ENCODE assay signal across 18 cellular contexts in genomic region chr15:67161412-67161811, GRCh38.
DNase-seq lines count a peak whose midpoint lies in the region; ATAC-seq and TF ChIP-seq lines count a peak whose summit lies in the region.
"Had no signal": no experiment of that assay in that cellular context is flagged by ENCODE, and none has a peak within 500 bp of the region (broad histone marks: within the 10 kb centered on the region; RNA-seq: fewer than 3 reads in every experiment).

No MANE protein-coding gene starts in this region.

- H3K36me3 ChIP-seq in ACC112 (ENCODE audit: insufficient read depth, low read length) (peaks cover 32% of the 10 kb centered on the region), HCT116 (ENCODE audit: control insufficient read depth in 1 of 2, insufficient read depth in 2 of 2, low read length in 2 of 2) (peaks cover 0 to 25% of the 10 kb centered on the region in 2 experiments; a peak in 2 of 4 replicates), brain microvascular endothelial cell (replicated peaks) (peaks cover 43% of the 10 kb centered on the region), parathyroid adenoma (ENCODE audit: control insufficient read depth, insufficient read depth, low read length) (no peaks in the 10 kb centered on the region)

- no peak for TF ChIP-seq RAD21 in HCT116 (IDR thresholded peaks at IDR 0.05; ENCODE audit: low read depth)

- H3K4me3 Mint-ChIP-seq in progenitor cell of endocrine pancreas (ENCODE audit: low read depth): no peak overlapping the region
- H3K4me3 Mint-ChIP-seq: activated naive CD8-positive, alpha-beta T cell treated with anti-CD3 and anti-CD28 coated beads for 36 hours had no signal

- intact Hi-C loops in HCT116 (cut with micrococcal nuclease): no loop called here

- no TSS peak for BruUV-seq in HCT116 (replicated peaks; lab: Mats Ljungman, UMichigan)

- TF ChIP-seq POLR2A in HCT116 (IDR thresholded peaks at IDR 0.05; ENCODE audit: borderline replicate concordance, extremely low read depth, insufficient read depth, insufficient read length): no peak

- no peaks in the 10 kb centered on the region for H3K27me3 Mint-ChIP-seq in progenitor cell of endocrine pancreas
- H3K27me3 Mint-ChIP-seq: activated naive CD8-positive, alpha-beta T cell treated with anti-CD3 and anti-CD28 coated beads for 36 hours had no signal

- H3K4me1 Mint-ChIP-seq in progenitor cell of endocrine pancreas (ENCODE audit: low read depth): peaks cover 1% of the 10 kb centered on the region

- no peak overlapping the region for H3K4me3 ChIP-seq in ACC112 (ENCODE audit: low read depth, low read length)
- H3K4me3 ChIP-seq in HCT116 (replicated peaks in 1 of 2; ENCODE audit: low read depth in 1 of 2, low read length in 2 of 2): no peak overlapping the region
- no peak overlapping the region for H3K4me3 ChIP-seq in brain microvascular endothelial cell (ENCODE audit: low read depth, low read length)
- H3K4me3 ChIP-seq in parathyroid adenoma (ENCODE audit: low read depth, low read length): no peak overlapping the region
- H3K4me3 ChIP-seq: GM23248, left ventricle myocardium inferior, SK-N-MC had no signal

- in situ Hi-C loops in brain microvascular endothelial cell (cut with HindIII; ENCODE audit: low pct_ligation_motif_present, low sequenced_read_pairs): no loop called here

- H3K27me3 ChIP-seq in ACC112 (ENCODE audit: insufficient read depth, low read length): no peaks in the 10 kb centered on the region
- H3K27me3 ChIP-seq in HCT116 (ENCODE audit: insufficient read depth, low read length): no peaks in the 10 kb centered on the region
- H3K27me3 ChIP-seq in brain microvascular endothelial cell (replicated peaks): no peaks in the 10 kb centered on the region
- no peaks in the 10 kb centered on the region for H3K27me3 ChIP-seq in parathyroid adenoma (ENCODE audit: control insufficient read depth, insufficient read depth, low read length)

- CTCF ChIA-PET in HCT116 (lab: Charles Lee): no interaction called here

- H3K9me3 ChIP-seq in HCT116 (ENCODE audit: control insufficient read depth in 1 of 2, insufficient read depth in 1 of 2, low read depth in 1 of 2, low read length in 2 of 2) (peaks cover 0 to under 1% of the 10 kb centered on the region in 2 experiments; a peak in 1 of 4 replicates), parathyroid adenoma (ENCODE audit: control insufficient read depth, low read length) (no peaks in the 10 kb centered on the region)
- H3K9me3 ChIP-seq: left ventricle myocardium inferior had no signal

- POLR2A ChIA-PET in HCT116 (lab: Charles Lee): interaction anchor here (1.2 kb wide), 1 partner anchor 137 kb away, joined by 3 read pairs; no protein-coding TSS in a partner anchor

- no peak for ATAC-seq in HCT116
- ATAC-seq: HepG2 had no signal

- H3K27ac ChIP-seq in ACC112 (ENCODE audit: low read depth, low read length): peak overlapping the region; percentile 27
- H3K27ac ChIP-seq in HCT116 (ENCODE audit: low read depth, low read length): no peak overlapping the region
- H3K27ac ChIP-seq in brain microvascular endothelial cell: peak overlapping the region; percentile 22
- no peak overlapping the region for H3K27ac ChIP-seq in parathyroid adenoma
- H3K27ac ChIP-seq: GM23248, left ventricle myocardium inferior, SK-N-MC had no signal

- no peak for TF ChIP-seq CTCF in HCT116 (IDR thresholded peaks at IDR 0.05 in 2 of 3, conservative IDR thresholded peaks at IDR 0.05 in 1 of 3; ENCODE audit: borderline replicate concordance in 1 of 3, insufficient read depth in 1 of 3, low read depth in 2 of 3, low read length in 2 of 3)
- no peak for TF ChIP-seq CTCF in brain microvascular endothelial cell (IDR thresholded peaks at IDR 0.05; ENCODE audit: low read depth, low read length, missing control alignments)
- TF ChIP-seq CTCF in parathyroid adenoma (IDR thresholded peaks at IDR 0.05): no peak
- no peak for TF ChIP-seq CTCF in progenitor cell of endocrine pancreas (IDR thresholded peaks at IDR 0.05; ENCODE audit: unreplicated experiment)

- no peaks in the 10 kb centered on the region for H4K20me1 ChIP-seq in HCT116 (ENCODE audit: insufficient read depth)

- no peaks in the 10 kb centered on the region for H3K9me3 Mint-ChIP-seq in progenitor cell of endocrine pancreas (ENCODE audit: low read depth)
- H3K9me3 Mint-ChIP-seq: activated naive CD8-positive, alpha-beta T cell treated with anti-CD3 and anti-CD28 coated beads for 36 hours had no signal

- H3K36me3 Mint-ChIP-seq in progenitor cell of endocrine pancreas (ENCODE audit: insufficient read depth): peaks cover 11% of the 10 kb centered on the region

- H3K4me1 ChIP-seq in ACC112 (ENCODE audit: control insufficient read depth, insufficient read depth, low read length, unreplicated experiment) (peaks cover 56% of the 10 kb centered on the region), HCT116 (ENCODE audit: control insufficient read depth in 1 of 2, insufficient read depth in 2 of 2, low read length in 2 of 2) (peaks cover 16 to 90% of the 10 kb centered on the region in 2 experiments), parathyroid adenoma (peaks cover 3% of the 10 kb centered on the region)

- H3K9me2 ChIP-seq in HCT116 (ENCODE audit: insufficient read depth): no peaks in the 10 kb centered on the region

- H2AFZ ChIP-seq in ACC112 (ENCODE audit: low read length, unreplicated experiment) (no peak overlapping the region), HCT116 (ENCODE audit: low read depth, low read length, poor library complexity, severe bottlenecking) (no peak overlapping the region), parathyroid adenoma (no peak overlapping the region)
- H2AFZ ChIP-seq: GM23248 had no signal

- no peak overlapping the region for H3K27ac Mint-ChIP-seq in progenitor cell of endocrine pancreas
- H3K27ac Mint-ChIP-seq: activated naive CD8-positive, alpha-beta T cell treated with anti-CD3 and anti-CD28 coated beads for 36 hours had no signal

- RAD21 ChIA-PET in HCT116 (lab: Charles Lee; ENCODE audit: low non-redundant PET in 1 of 2, low total read pairs in 2 of 2, uncharacterized antibody in 2 of 2, unreplicated experiment in 2 of 2): no interaction called here

- H3K79me2 ChIP-seq in ACC112 (ENCODE audit: control insufficient read depth, insufficient read depth, low read length, unreplicated experiment) (peaks cover 77% of the 10 kb centered on the region), HCT116 (ENCODE audit: insufficient read depth, low read length) (peaks cover 92% of the 10 kb centered on the region), parathyroid adenoma (peaks cover 3% of the 10 kb centered on the region)

- no peak overlapping the region for H3K9ac ChIP-seq in HCT116 (ENCODE audit: low read length)
- H3K9ac ChIP-seq in parathyroid adenoma: no peak overlapping the region
- H3K9ac ChIP-seq: GM23248 had no signal

- DNase-seq in HCT116 (ENCODE audit: low read depth, low spot score) (no peak), brain microvascular endothelial cell (no peak), DMS114 treated with DMSO at 0.1 percent for 48 hours (lab: John Stamatoyannopoulos, UW; ENCODE audit: unreplicated experiment) (no peak), progenitor cell of endocrine pancreas (ENCODE audit: low spot score, unreplicated experiment) (no peak), hepatic stellate cell (ENCODE audit: low spot score) (no peak)
- DNase-seq in activated CD4-positive, CD25-positive, alpha-beta regulatory T cell treated with anti-CD3 and anti-CD28 coated beads, Interleukin-2, amount 50 U/mL, for 72 hours: no peak
- DNase-seq: activated CD4-positive, CD25-positive, alpha-beta regulatory T cell; activated naive CD8-positive, alpha-beta T cell treated with anti-CD3 and anti-CD28 coated beads for 36 hours; DMS79 treated with DMSO at 0.1 percent for 48 hours; GM23248; left ventricle myocardium inferior; NCI-H146; stimulated activated CD4-positive, alpha-beta T cell treated with anti-CD3 and anti-CD28 coated beads, Interleukin-4, amount 100 ng/mL, for 4 hours; T-helper 9 cell had no signal

- H3K4me2 ChIP-seq in HCT116 (ENCODE audit: low read length): peak overlapping the region; percentile 15
- H3K4me2 ChIP-seq in parathyroid adenoma (ENCODE audit: low read length): peak overlapping the region; percentile 52

TF ChIP-seq in HCT116, 20 proteins besides CTCF, POLR2A, EP300 and RAD21 (continues in another document):
- TF ChIP-seq EZH2 (IDR thresholded peaks at IDR 0.05): no peak
- no peak for TF ChIP-seq EGR1 (IDR thresholded peaks at IDR 0.05; ENCODE audit: low read depth)
- no peak for TF ChIP-seq POLR2AphosphoS5 (IDR thresholded peaks at IDR 0.05; ENCODE audit: low read depth, low read length)
- TF ChIP-seq FOSL1 (IDR thresholded peaks at IDR 0.05; ENCODE audit: low read depth): no peak
- TF ChIP-seq JUND (IDR thresholded peaks at IDR 0.05): no peak
- no peak for TF ChIP-seq SP1 (IDR thresholded peaks at IDR 0.05; ENCODE audit: low read depth)
- no peak for TF ChIP-seq ZFX (IDR thresholded peaks at IDR 0.05)
- no peak for TF ChIP-seq YY1 (IDR thresholded peaks at IDR 0.05; ENCODE audit: extremely low read depth, insufficient replicate concordance, low read depth, low read length)
- no peak for TF ChIP-seq SRF (IDR thresholded peaks at IDR 0.05; ENCODE audit: low read depth)
- no peak for TF ChIP-seq MAX (IDR thresholded peaks at IDR 0.05)
- no peak for TF ChIP-seq CEBPB (IDR thresholded peaks at IDR 0.05; ENCODE audit: low read depth)
- no peak for TF ChIP-seq ZNF274 (IDR thresholded peaks at IDR 0.05; ENCODE audit: low read depth, low read length)
- no peak for TF ChIP-seq ELF1 (IDR thresholded peaks at IDR 0.05; ENCODE audit: borderline replicate concordance, low read depth)
- no peak for TF ChIP-seq TCF7L2 (IDR thresholded peaks at IDR 0.05; ENCODE audit: borderline replicate concordance, extremely low read depth, insufficient read depth, insufficient read length)
- TF ChIP-seq CBX3 (IDR thresholded peaks at IDR 0.05; ENCODE audit: low read depth): no peak
- no peak for TF ChIP-seq ATF3 (IDR thresholded peaks at IDR 0.05)

Comparison
In these comparisons a context has a peak if more than half of its experiments do, and no peak if none do; other contexts are left out.
1. H3K27ac ChIP-seq: peak in ACC112 (single experiment) and brain microvascular endothelial cell (single experiment); none in HCT116 (single experiment) and parathyroid adenoma (single experiment).